19 cellular contexts compared by ENCODE assay signal in genomic region chr17:52395308-52395707, GRCh38.
A peak's percentile ranks its signal among the peaks of the same experiment; 100 is the strongest.
DNase-seq lines count a peak whose midpoint lies in the region; ATAC-seq, FAIRE-seq and TF ChIP-seq lines count a peak whose summit lies in the region.
"Had no signal": no experiment of that assay in that cellular context is flagged by ENCODE, and none has a peak within 500 bp of the region (broad histone marks: within the 10 kb centered on the region; RNA-seq: fewer than 3 reads in every experiment).

No MANE protein-coding gene starts in this region.

- H4K8ac ChIP-seq in mesendoderm (ENCODE audit: low read depth, low read length) = no peak overlapping the region

- H3K79me2 ChIP-seq in mesendoderm (ENCODE audit: control insufficient read depth, insufficient read depth, low read length) = no peaks in the 10 kb centered on the region
- no peaks in the 10 kb centered on the region for H3K79me2 ChIP-seq in smooth muscle cell (ENCODE audit: low read depth)

- no peaks in the 10 kb centered on the region for H3K79me1 ChIP-seq in mesendoderm (ENCODE audit: low read length)

- H3K36me3 ChIP-seq in bronchial epithelial cell (ENCODE audit: control insufficient read depth, insufficient read depth, low read length) (no peaks in the 10 kb centered on the region), mesendoderm (ENCODE audit: control insufficient read depth, insufficient read depth, low read length) (no peaks in the 10 kb centered on the region), smooth muscle cell (ENCODE audit: low read depth) (no peaks in the 10 kb centered on the region)
- H3K36me3 ChIP-seq: BLaER1 had no signal

- H3K9ac ChIP-seq in mesendoderm (ENCODE audit: low read length) (no peak overlapping the region), smooth muscle cell (ENCODE audit: low read depth) (no peak overlapping the region)
- H3K9ac ChIP-seq: BLaER1, GM23248 had no signal

- no peak overlapping the region for H2BK15ac ChIP-seq in mesendoderm (replicated peaks; ENCODE audit: low read depth)

- H3K27me3 ChIP-seq in bronchial epithelial cell (ENCODE audit: control insufficient read depth, insufficient read depth, low read length) (no peaks in the 10 kb centered on the region), mesendoderm (ENCODE audit: insufficient read depth, low read length, poor library complexity) (no peaks in the 10 kb centered on the region), smooth muscle cell (ENCODE audit: low read depth) (no peaks in the 10 kb centered on the region)
- H3K27me3 ChIP-seq: BLaER1 had no signal

- DNase-seq in ELF-1 (ENCODE audit: low read depth, low spot score) (peak; percentile 5), bronchial epithelial cell (ENCODE audit: low read depth) (no peak), mesendoderm (peak; percentile 8), Right ventricle myocardium inferior (ENCODE audit: missing footprints) (no peak), smooth muscle cell (lab: John Stamatoyannopoulos, UW; ENCODE audit: unreplicated experiment) (no peak), hepatic stellate cell (ENCODE audit: low spot score) (no peak)
- DNase-seq: Caco-2; CD4-positive, CD25-positive, alpha-beta regulatory T cell; CD8-positive, alpha-beta T cell; DMS153; DND-41; GDM1; GM23248; H9 had no signal

- H2AK5ac ChIP-seq in mesendoderm (ENCODE audit: low read length) = no peak overlapping the region

- no peaks in the 10 kb centered on the region for H3F3A ChIP-seq in smooth muscle cell (ENCODE audit: low read depth)

- H3K4me3 ChIP-seq in bronchial epithelial cell (ENCODE audit: low read depth, low read length) (no peak overlapping the region), mesendoderm (ENCODE audit: low read length) (no peak overlapping the region), smooth muscle cell (no peak overlapping the region)
- H3K4me3 ChIP-seq: BLaER1, GM12878, GM23248 had no signal

- H3K9me3 ChIP-seq in smooth muscle cell (replicated peaks; ENCODE audit: low read depth) = no peaks in the 10 kb centered on the region
- H3K9me3 ChIP-seq: BLaER1 had no signal

- FAIRE-seq in bronchial epithelial cell (lab: Jason Lieb, UNC) = peak; percentile 68
- FAIRE-seq: GM12878, GM19239 had no signal

- H3K27ac ChIP-seq in mesendoderm (ENCODE audit: low read depth, low read length) = no peak overlapping the region
- no peak overlapping the region for H3K27ac ChIP-seq in smooth muscle cell (ENCODE audit: low read depth)
- H3K27ac ChIP-seq: BLaER1, C4-2B, GM23248 had no signal

- intact Hi-C loops in Right ventricle myocardium inferior (cut with DNase I) = no loop called here

- no peak overlapping the region for H2BK5ac ChIP-seq in mesendoderm (ENCODE audit: low read length)

- WGBS in mesendoderm (ENCODE audit: extremely low coverage, insufficient coverage, low lambda C conversion rate) = no CpG with 5 or more reads among the region's 3 CpGs
- 48% methylated on average over 3 of the region's 3 CpGs for WGBS in smooth muscle cell (ENCODE audit: low lambda C conversion rate)

- H3K4me1 ChIP-seq in mesendoderm (ENCODE audit: control insufficient read depth, low read depth, low read length) (no peaks in the 10 kb centered on the region), smooth muscle cell (ENCODE audit: low read depth) (no peaks in the 10 kb centered on the region)
- H3K4me1 ChIP-seq: BLaER1, Caco-2 had no signal

- H3K18ac ChIP-seq in mesendoderm (ENCODE audit: low read length) = no peak overlapping the region

- no peak overlapping the region for H2AFZ ChIP-seq in smooth muscle cell (ENCODE audit: low read depth)
- H2AFZ ChIP-seq: GM23248 had no signal

- ATAC-seq in Right ventricle myocardium inferior = no peak
- ATAC-seq: CD8-positive, alpha-beta T cell; GM12878; HCT116 had no signal

- no peak overlapping the region for H3K4ac ChIP-seq in mesendoderm (ENCODE audit: low read depth, low read length)

- H4K20me1 ChIP-seq in smooth muscle cell (ENCODE audit: low read depth) = no peaks in the 10 kb centered on the region
- H4K20me1 ChIP-seq: BLaER1 had no signal

- TF ChIP-seq CTCF in bronchial epithelial cell (IDR thresholded peaks at IDR 0.05; ENCODE audit: insufficient read depth, low read length, severe bottlenecking) (no peak), smooth muscle cell (IDR thresholded peaks at IDR 0.05; ENCODE audit: borderline replicate concordance, insufficient read depth, poor library complexity, severe bottlenecking) (no peak)

- no peak overlapping the region for H3K56ac ChIP-seq in mesendoderm (ENCODE audit: low read length)

- no peak overlapping the region for H2BK120ac ChIP-seq in mesendoderm (ENCODE audit: low read depth, low read length)

- H3K4me2 ChIP-seq in mesendoderm (ENCODE audit: low read length) = no peak overlapping the region
- H3K4me2 ChIP-seq in smooth muscle cell = no peak overlapping the region
- H3K4me2 ChIP-seq: BLaER1 had no signal

- no peak overlapping the region for H3K23ac ChIP-seq in mesendoderm (ENCODE audit: low read length)

- H4K5ac ChIP-seq in mesendoderm (ENCODE audit: low read length) = no peak overlapping the region

Comparison
In these comparisons a context has a peak if more than half of its experiments do, and no peak if none do; other contexts are left out.
1. DNase-seq: peak in ELF-1 (single experiment) and mesendoderm (single experiment); none in bronchial epithelial cell (single experiment), Right ventricle myocardium inferior (single experiment), smooth muscle cell (single experiment) and hepatic stellate cell (single experiment).